ENCODE assay signal across 8 cellular contexts in genomic region chr1:48471603-48472576, GRCh38. TPM values are rescaled to one million over a fixed set of nuclear protein-coding genes. Genes with fewer than 3 reads are reported as not detected.
DNase-seq lines count a peak whose midpoint lies in the region; ATAC-seq, FAIRE-seq and TF ChIP-seq lines count a peak whose summit lies in the region.

SPATA6 (minus strand) TSS chr1:48472204; CDS start chr1:48472008, 196 bp downstream.

- H3K9me3 Mint-ChIP-seq in activated naive CD4-positive, alpha-beta T cell treated with anti-CD3 and anti-CD28 coated beads, Interleukin-2, amount 50 U/mL, for 72 hours: peaks cover 0 to 5% of the 10 kb centered on the region in 2 donors

- in situ Hi-C loops in SK-MEL-5 (cut with HindIII; ENCODE audit: low pct_unique_long_range_greater_than_20kb, low sequenced_read_pairs): no loop called here

- H3K36me3 Mint-ChIP-seq in activated naive CD4-positive, alpha-beta T cell treated with anti-CD3 and anti-CD28 coated beads, Interleukin-2, amount 50 U/mL, for 72 hours: peaks cover 7 to 15% of the 10 kb centered on the region in 2 donors

- H3K4me1 ChIP-seq in Loucy (ENCODE audit: insufficient read depth, low read length, poor library complexity, severe bottlenecking): no peaks in the 10 kb centered on the region

- H3K9ac ChIP-seq in Loucy (ENCODE audit: low read depth, low read length, poor library complexity, severe bottlenecking): no peak within 1 kb of the TSS

- peak; percentile 97 for ATAC-seq in activated naive CD4-positive, alpha-beta T cell treated with anti-CD3 and anti-CD28 coated beads, Interleukin-2, amount 50 U/mL, for 72 hours

- no peak for FAIRE-seq in H54 (lab: Jason Lieb, UNC)

- H3K27me3 ChIP-seq in Loucy (ENCODE audit: insufficient read depth, low read length, poor library complexity, severe bottlenecking): no peaks in the 10 kb centered on the region

- no peaks in the 10 kb centered on the region for H3F3A ChIP-seq in Loucy (ENCODE audit: low read depth)

- H4K20me1 ChIP-seq in Loucy (ENCODE audit: insufficient read depth, low read length, poor library complexity, severe bottlenecking): no peaks in the 10 kb centered on the region

- peak within 1 kb of the TSS; percentile 82 for H3K4me2 ChIP-seq in Loucy (ENCODE audit: low read depth, low read length, poor library complexity, severe bottlenecking)

- TF ChIP-seq POLR2A in H54 (IDR thresholded peaks at IDR 0.05; ENCODE audit: low read depth, low read length): no peak

- DNase-seq in Daoy (ENCODE audit: low read depth): peak; percentile 97
- peak; percentile 67 for DNase-seq in H54 (ENCODE audit: insufficient read length, low spot score)
- DNase-seq in SK-MEL-5 (ENCODE audit: low read depth, low spot score): peak; percentile 94
- peak; percentile 90 to 93 for DNase-seq in activated naive CD4-positive, alpha-beta T cell treated with anti-CD3 and anti-CD28 coated beads, Interleukin-2, amount 50 U/mL, for 72 hours (ENCODE audit: low spot score in 2 of 2)
- peak; percentile 97 for DNase-seq in glomerular visceral epithelial cell (ENCODE audit: extremely low spot score)
- DNase-seq in non-pigmented ciliary epithelial cell (ENCODE audit: low read depth): peak; percentile 63
- DNase-seq in stromal cell of bone marrow (ENCODE audit: low read depth): peak; percentile 89

- no peak for TF ChIP-seq CTCF in Loucy (conservative IDR thresholded peaks at IDR 0.05; ENCODE audit: low read length)

- H3K79me2 ChIP-seq in Loucy (ENCODE audit: insufficient read depth, low read length): no peaks in the 10 kb centered on the region

- H3K9me3 ChIP-seq in Loucy (ENCODE audit: insufficient read depth, low read depth, low read length): no peaks in the 10 kb centered on the region

- H3K9me2 ChIP-seq in Loucy (replicated peaks; ENCODE audit: low read depth, low read length): no peaks in the 10 kb centered on the region

- H2AFZ ChIP-seq in Loucy (ENCODE audit: low read length): peak within 1 kb of the TSS; percentile 87

- peak within 1 kb of the TSS; percentile 71 to 95 for H3K27ac Mint-ChIP-seq in activated naive CD4-positive, alpha-beta T cell treated with anti-CD3 and anti-CD28 coated beads, Interleukin-2, amount 50 U/mL, for 72 hours

- H3K4me3 ChIP-seq in Loucy (ENCODE audit: low read length, poor library complexity, severe bottlenecking): peak within 1 kb of the TSS; percentile 72

- no peaks in the 10 kb centered on the region for H3K36me3 ChIP-seq in Loucy (ENCODE audit: insufficient read depth, low read length)

RNA-seq across cellular contexts. Expression of gene SPATA6, which starts in this region (rescaled TPM):
- 2.6 and 3.0 TPM in 2 replicates for total RNA-seq in Daoy (2014; rRNA removed; shearing (Covaris generic))
- total RNA-seq in SK-MEL-5 (2014; rRNA removed; shearing (Covaris generic)): 6.5 and 6.8 TPM in 2 replicates
- polyA plus RNA-seq in SK-MEL-5 (2015; cell fraction: cytosol; rRNA removed): 5.5 and 8.9 TPM in 2 replicates
- 14.8 and 17.6 TPM in 2 replicates for polyA plus RNA-seq in SK-MEL-5 (2015; cell fraction: nucleus; rRNA removed)
- total RNA-seq in activated naive CD4-positive, alpha-beta T cell treated with anti-CD3 and anti-CD28 coated beads, Interleukin-2, amount 50 U/mL, for 72 hours: 1 to 10 TPM; 1.7 to 4.2 TPM

Comparison
In these comparisons a context has a peak if more than half of its experiments do, and no peak if none do; other contexts are left out.
1. Peak in every context shown above with its lines: DNase-seq, ATAC-seq and H3K4me3 ChIP-seq.